Comparison of ENCODE assay signal across 1 cellular context in genomic region chr5:1516615-1517601, GRCh38.
TF ChIP-seq lines count a peak whose summit lies in the region.

No MANE protein-coding gene starts in this region.

TF ChIP-seq in H1, 55 proteins besides CTCF, POLR2A, EP300 and RAD21:
- TF ChIP-seq PHF8 (conservative IDR thresholded peaks at IDR 0.05; ENCODE audit: low read depth, low read length), result no peak
- TF ChIP-seq SP2 (IDR thresholded peaks at IDR 0.05; ENCODE audit: low read length), result no peak
- no peak for TF ChIP-seq SUZ12 (IDR thresholded peaks at IDR 0.05; ENCODE audit: low read length)
- no peak for TF ChIP-seq RBBP5 (IDR thresholded peaks at IDR 0.05; ENCODE audit: borderline replicate concordance, low read depth, low read length)
- TF ChIP-seq SP1 (IDR thresholded peaks at IDR 0.05; ENCODE audit: low read depth, low read length), result no peak
- TF ChIP-seq CHD2 (IDR thresholded peaks at IDR 0.05; ENCODE audit: low read length), result no peak
- no peak for TF ChIP-seq SRF (IDR thresholded peaks at IDR 0.05; ENCODE audit: low read depth, low read length)
- no peak for TF ChIP-seq BCL11A (IDR thresholded peaks at IDR 0.05; ENCODE audit: low read depth in 2 of 2, low read length in 2 of 2)
- no peak for TF ChIP-seq CEBPB (IDR thresholded peaks at IDR 0.05; ENCODE audit: low read depth, low read length)
TF ChIP-seq in H1: peak in this region for 0.
